29 cellular contexts compared by ENCODE assay signal in the genomic region with DNA sequence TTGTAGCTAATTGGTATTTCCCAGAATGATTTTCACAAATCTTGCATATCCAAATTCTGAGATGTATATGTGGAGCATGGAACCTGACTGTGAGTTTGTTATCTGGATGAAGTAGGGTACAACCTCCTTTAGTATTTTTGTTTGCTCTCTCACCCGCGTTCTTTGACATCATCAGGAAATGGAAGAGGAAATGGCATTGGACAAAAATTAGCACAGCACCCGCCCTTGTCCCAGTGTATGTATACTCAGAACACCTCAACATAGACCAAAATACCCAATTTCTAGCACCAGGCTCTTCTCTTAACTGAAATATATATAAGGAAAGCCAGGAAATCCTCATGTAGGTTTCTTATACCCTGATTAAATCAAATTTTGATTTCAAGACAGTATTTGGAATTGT.
"Had no signal": no experiment of that assay in that cellular context is flagged by ENCODE, and none has a peak within 500 bp of the region (broad histone marks: within the 10 kb centered on the region; RNA-seq: fewer than 3 reads in every experiment).

No MANE protein-coding gene starts in this region.

- H3K4me2 ChIP-seq: SK-N-SH had no signal

- H3K4me1 ChIP-seq: ascending aorta, SJSA1 had no signal

- H3K9me3 ChIP-seq: ascending aorta, MG63, SJSA1, SK-N-SH had no signal

- H3K27ac ChIP-seq: ascending aorta, cardiac muscle cell, SJSA1 had no signal

- H3K4me3 ChIP-seq: ascending aorta, cardiac muscle cell, MG63, SJSA1 had no signal

- DNase-seq: activated CD4-positive, alpha-beta memory T cell treated with anti-CD3 and anti-CD28 coated beads, Interleukin-2, amount 10 ng/mL, durations not matched to agents 7 days and 5 days; activated CD4-positive, alpha-beta T cell treated with anti-CD3 and anti-CD28 coated beads for 4 hours; activated CD8-positive, alpha-beta memory T cell treated with anti-CD3 and anti-CD28 coated beads for 24 hours; activated CD8-positive, alpha-beta memory T cell treated with anti-CD3 and anti-CD28 coated beads, Interleukin-2, amount 10 ng/mL, durations not matched to agents 7 days and 5 days; activated CD8-positive, alpha-beta memory T cell treated with anti-CD3 and anti-CD28 coated beads, Interleukin-2, amount 50 U/mL, for 48 hours; activated effector memory CD4-positive, alpha-beta T cell treated with Interleukin-2 at 50 U/mL for 16 hours; activated naive CD4-positive, alpha-beta T cell treated with anti-CD3 and anti-CD28 coated beads, Interleukin-2, amount 10 ng/mL, durations not matched to agents 7 days and 5 days; activated naive CD8-positive, alpha-beta T cell treated with anti-CD3 and anti-CD28 coated beads for 36 hours; activated T-cell treated with anti-CD3 and anti-CD28 coated beads, Interleukin-2, amount 50 U/mL, for 48 hours; amygdala; Kasumi-1; KG1; MG63; NCI-H1048; NCI-H1105 treated with DMSO at 0.1 percent for 48 hours; NCI-H1436; NCI-H1694; NCI-H1930; NCI-H2081 treated with DMSO at 0.1 percent for 48 hours; NCI-H226; NCI-H446 treated with DMSO at 0.1 percent for 48 hours; NCI-H524; SHP77 treated with DMSO at 0.1 percent for 48 hours; SK-N-SH had no signal

- ATAC-seq: activated CD4-positive, CD25-positive, alpha-beta regulatory T cell treated with anti-CD3 and anti-CD28 coated beads, Interleukin-2, amount 50 U/mL, for 24 hours; activated CD8-positive, alpha-beta memory T cell treated with anti-CD3 and anti-CD28 coated beads, Interleukin-2, amount 10 ng/mL, durations not matched to agents 7 days and 5 days; Panc1 had no signal

- H3K9ac ChIP-seq: SK-N-SH had no signal

- H3K27me3 ChIP-seq: ascending aorta, cardiac muscle cell, MG63, SJSA1 had no signal

- H3K36me3 ChIP-seq: ascending aorta, cardiac muscle cell, MG63, SJSA1 had no signal
